In the genomic region with DNA sequence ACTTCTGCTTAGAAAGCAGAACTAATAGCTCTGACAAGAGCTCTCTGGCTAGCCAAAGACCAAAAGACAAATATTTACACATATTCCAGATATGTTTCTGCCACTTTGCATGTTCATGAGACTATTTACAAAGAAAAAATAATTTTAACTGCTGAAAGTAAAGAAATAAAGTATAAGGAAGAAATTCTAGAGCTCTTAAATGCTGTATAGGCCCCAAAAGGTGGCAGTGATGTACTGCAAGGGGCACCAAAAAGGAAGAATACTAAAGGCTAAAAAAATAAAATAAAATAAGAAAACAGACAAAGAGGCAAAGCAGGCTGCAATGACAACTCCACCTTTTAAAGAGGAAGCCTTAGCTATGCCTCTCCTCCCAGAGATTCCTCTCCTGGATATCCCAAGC, we compare ENCODE assay signal across 7 cellular contexts. TPM values are rescaled to one million over a fixed set of nuclear protein-coding genes. Genes with fewer than 3 reads are reported as not detected.
DNase-seq lines count a peak whose midpoint lies in the region; ATAC-seq, FAIRE-seq and TF ChIP-seq lines count a peak whose summit lies in the region.

No MANE protein-coding gene starts in this region.

- no peak for ATAC-seq in HCT116
- no peak for ATAC-seq in GM21529 (IDR thresholded peaks at IDR 0.05; ENCODE audit: unreplicated experiment)

- H3K79me2 ChIP-seq in HCT116 (ENCODE audit: insufficient read depth, low read length) (no peaks in the 10 kb centered on the region), MM.1S (ENCODE audit: low read length) (no peaks in the 10 kb centered on the region)

- BruUV-seq in HCT116 (replicated peaks; lab: Mats Ljungman, UMichigan) = no TSS peak

- H2AFZ ChIP-seq in HCT116 (ENCODE audit: low read depth, low read length, poor library complexity, severe bottlenecking) (peak overlapping the region; percentile 67), MM.1S (ENCODE audit: low read length) (no peak overlapping the region)

- intact Hi-C loops in HCT116 (cut with micrococcal nuclease) = no loop called here

- no peaks in the 10 kb centered on the region for H3K27me3 ChIP-seq in HCT116 (ENCODE audit: insufficient read depth, low read length)
- H3K27me3 ChIP-seq in subcutaneous abdominal adipose tissue (ENCODE audit: control insufficient read depth in 5 of 5, insufficient read depth in 4 of 5, low read length in 5 of 5) = no peaks in the 10 kb centered on the region
- H3K27me3 ChIP-seq in MM.1S (replicated peaks; ENCODE audit: insufficient read depth, low read length) = peaks cover 88% of the 10 kb centered on the region

- H3K36me3 ChIP-seq in HCT116 (ENCODE audit: control insufficient read depth in 1 of 2, insufficient read depth in 2 of 2, low read length in 2 of 2) = no peaks in the 10 kb centered on the region
- no peaks in the 10 kb centered on the region for H3K36me3 ChIP-seq in subcutaneous abdominal adipose tissue (ENCODE audit: control insufficient read depth in 5 of 5, insufficient read depth in 5 of 5, low read length in 5 of 5)
- H3K36me3 ChIP-seq in MM.1S (replicated peaks; ENCODE audit: insufficient read depth, low read length) = no peaks in the 10 kb centered on the region

- H3K27ac ChIP-seq in HCT116 (ENCODE audit: low read depth, low read length) (peak overlapping the region; percentile 89), subcutaneous abdominal adipose tissue (ENCODE audit: low read depth, low read length) (peak overlapping the region; percentile 99), MM.1S (ENCODE audit: low read length) (no peak overlapping the region)

- H3K4me2 ChIP-seq in HCT116 (ENCODE audit: low read length) (peak overlapping the region; percentile 90; the same call in 1 of the 2 replicates), MM.1S (ENCODE audit: low read depth, low read length) (no peak overlapping the region)

- TF ChIP-seq CTCF in HCT116 (IDR thresholded peaks at IDR 0.05 in 2 of 3, conservative IDR thresholded peaks at IDR 0.05 in 1 of 3; ENCODE audit: borderline replicate concordance in 1 of 3, insufficient read depth in 1 of 3, low read depth in 2 of 3, low read length in 2 of 3) = peak; percentile 31 to 46 (median 38); a peak in 4 of 6 replicates
- peak; percentile 49 for TF ChIP-seq CTCF in epithelial cell of proximal tubule (conservative IDR thresholded peaks at IDR 0.05; ENCODE audit: low read depth, low read length)
- TF ChIP-seq CTCF in MM.1S (IDR thresholded peaks at IDR 0.05; ENCODE audit: low read length) = no peak

- H3F3A ChIP-seq in MM.1S (ENCODE audit: insufficient read depth, low read length) = no peaks in the 10 kb centered on the region

- peaks cover 25 to 48% of the 10 kb centered on the region in 2 experiments; a peak in 3 of 4 replicates for H3K4me1 ChIP-seq in HCT116 (ENCODE audit: control insufficient read depth in 1 of 2, insufficient read depth in 2 of 2, low read length in 2 of 2)
- peaks cover 10 to 46% (median 28%) of the 10 kb centered on the region in 5 donors for H3K4me1 ChIP-seq in subcutaneous abdominal adipose tissue (ENCODE audit: control insufficient read depth in 5 of 5, insufficient read depth in 5 of 5, low read length in 5 of 5)
- H3K4me1 ChIP-seq in MM.1S (ENCODE audit: low read length) = 0 out of 2 replicates have a peak, but pooled peaks cover 4% of the 10 kb centered on the region

- no peaks in the 10 kb centered on the region for H4K20me1 ChIP-seq in HCT116 (ENCODE audit: insufficient read depth)
- H4K20me1 ChIP-seq in MM.1S (ENCODE audit: insufficient read depth, low read length) = peaks cover 4% of the 10 kb centered on the region

- H3K4me3 ChIP-seq in HCT116 (replicated peaks in 1 of 2; ENCODE audit: low read depth in 1 of 2, low read length in 2 of 2) (no peak overlapping the region), epithelial cell of proximal tubule (ENCODE audit: low read depth, low read length) (no peak overlapping the region), subcutaneous abdominal adipose tissue (ENCODE audit: low read depth in 1 of 5, low read length in 5 of 5) (no peak overlapping the region), MM.1S (ENCODE audit: low read length) (no peak overlapping the region)

- CTCF ChIA-PET in HCT116 (lab: Charles Lee) = interaction anchor here (0.8 to 3.1 kb wide), 9 partner anchors 26 to 404 kb away, joined by 3 to 29 read pairs (median 4); no protein-coding TSS in a partner anchor

- DNase-seq in HCT116 (ENCODE audit: low read depth, low spot score) = no peak
- DNase-seq in NOMO-1 treated with dmso at 0.1 percent for 144 hours (lab: John Stamatoyannopoulos, UW; ENCODE audit: unreplicated experiment) = peak; percentile 42
- DNase-seq in epithelial cell of proximal tubule (ENCODE audit: low read depth) = no peak
- DNase-seq in MM.1S = no peak
- no peak for DNase-seq in urothelium cell line (ENCODE audit: low spot score)

- TF ChIP-seq RAD21 in HCT116 (IDR thresholded peaks at IDR 0.05; ENCODE audit: low read depth) = peak; percentile 74

- RAD21 ChIA-PET in HCT116 (lab: Charles Lee; ENCODE audit: low non-redundant PET in 1 of 2, low total read pairs in 2 of 2, uncharacterized antibody in 2 of 2, unreplicated experiment in 2 of 2) = interaction anchor here in 1 of 2 experiments (0.5 to 1.2 kb wide), 2 partner anchors 142 to 195 kb away, joined by 4 to 7 read pairs; no protein-coding TSS in a partner anchor

- no peak overlapping the region for H3K9ac ChIP-seq in HCT116 (ENCODE audit: low read length)
- H3K9ac ChIP-seq in subcutaneous abdominal adipose tissue (ENCODE audit: low read length in 5 of 5) = no peak overlapping the region
- H3K9ac ChIP-seq in MM.1S (ENCODE audit: low read length) = no peak overlapping the region

- TF ChIP-seq POLR2A in HCT116 (IDR thresholded peaks at IDR 0.05; ENCODE audit: borderline replicate concordance, extremely low read depth, insufficient read depth, insufficient read length) = no peak

- H3K9me3 ChIP-seq in HCT116 (ENCODE audit: control insufficient read depth in 1 of 2, insufficient read depth in 1 of 2, low read depth in 1 of 2, low read length in 2 of 2) = peaks cover 0 to 7% of the 10 kb centered on the region in 2 experiments; a peak in 2 of 4 replicates
- peaks cover 0 to 3% (median 0%) of the 10 kb centered on the region in 5 donors for H3K9me3 ChIP-seq in subcutaneous abdominal adipose tissue (ENCODE audit: control insufficient read depth in 5 of 5, low read length in 5 of 5)
- no peaks in the 10 kb centered on the region for H3K9me3 ChIP-seq in MM.1S (replicated peaks; ENCODE audit: insufficient read depth, low read length)

- POLR2A ChIA-PET in HCT116 (lab: Charles Lee) = no interaction called here

- FAIRE-seq in urothelium cell line (lab: Jason Lieb, UNC) = no peak

- H3K9me2 ChIP-seq in HCT116 (ENCODE audit: insufficient read depth) (no peaks in the 10 kb centered on the region), MM.1S (replicated peaks; ENCODE audit: insufficient read depth, low read length) (no peaks in the 10 kb centered on the region)

TF ChIP-seq in HCT116, 20 proteins besides CTCF, POLR2A, EP300 and RAD21:
- TF ChIP-seq POLR2AphosphoS5 (IDR thresholded peaks at IDR 0.05; ENCODE audit: low read depth, low read length) = no peak
- TF ChIP-seq CEBPB (IDR thresholded peaks at IDR 0.05; ENCODE audit: low read depth) = no peak
- 0 out of 2 replicates have a peak, but pooled peaks have one; percentile 14 for TF ChIP-seq ELF1 (IDR thresholded peaks at IDR 0.05; ENCODE audit: borderline replicate concordance, low read depth)
- TF ChIP-seq, protein P1, sequence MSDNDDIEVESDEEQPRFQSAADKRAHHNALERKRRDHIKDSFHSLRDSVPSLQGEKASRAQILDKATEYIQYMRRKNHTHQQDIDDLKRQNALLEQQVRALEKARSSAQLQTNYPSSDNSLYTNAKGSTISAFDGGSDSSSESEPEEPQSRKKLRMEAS (IDR thresholded peaks at IDR 0.05) = peak; percentile 39; the same call in 1 of the 2 replicates
- no peak for TF ChIP-seq JUND (IDR thresholded peaks at IDR 0.05)
- TF ChIP-seq SP1 (IDR thresholded peaks at IDR 0.05; ENCODE audit: low read depth) = peak; percentile 30; the same call in 1 of the 2 replicates

RNA-seq across cellular contexts. Expression of a gene that starts 23.0 kb away (rescaled TPM):
- total RNA-seq in HCT116 (2021; ENCODE audit: unreplicated experiment) (2.3 TPM), epithelial cell of proximal tubule (not detected in 2 replicates)
- polyA plus RNA-seq in HCT116 (2012) = 2.2 and 3.7 TPM in 2 replicates

RNA-seq across cellular contexts. Expression of a gene that starts 42.7 kb away (rescaled TPM):
- total RNA-seq in HCT116 (2021; ENCODE audit: unreplicated experiment) (2.1 TPM), epithelial cell of proximal tubule (not detected in 2 replicates)
- 0.37 and 0.91 TPM in 2 replicates for polyA plus RNA-seq in HCT116 (2012)

RNA-seq across cellular contexts. Expression of a gene that starts 53.5 kb away (rescaled TPM):
- total RNA-seq in HCT116 (2021; ENCODE audit: unreplicated experiment) = 1.8 TPM
- 0.77 and 1.4 TPM in 2 replicates for polyA plus RNA-seq in HCT116 (2012)
- total RNA-seq in epithelial cell of proximal tubule = not detected in 2 replicates

RNA-seq across cellular contexts. Expression of a gene that starts 59.2 kb away (rescaled TPM):
- total RNA-seq in HCT116 (2021; ENCODE audit: unreplicated experiment) (0.27 TPM), epithelial cell of proximal tubule (not detected in 2 replicates)
- polyA plus RNA-seq in HCT116 (2012) = 0.02 and 0.05 TPM in 2 replicates
